20 cellular contexts compared by ENCODE assay signal in the genomic region with DNA sequence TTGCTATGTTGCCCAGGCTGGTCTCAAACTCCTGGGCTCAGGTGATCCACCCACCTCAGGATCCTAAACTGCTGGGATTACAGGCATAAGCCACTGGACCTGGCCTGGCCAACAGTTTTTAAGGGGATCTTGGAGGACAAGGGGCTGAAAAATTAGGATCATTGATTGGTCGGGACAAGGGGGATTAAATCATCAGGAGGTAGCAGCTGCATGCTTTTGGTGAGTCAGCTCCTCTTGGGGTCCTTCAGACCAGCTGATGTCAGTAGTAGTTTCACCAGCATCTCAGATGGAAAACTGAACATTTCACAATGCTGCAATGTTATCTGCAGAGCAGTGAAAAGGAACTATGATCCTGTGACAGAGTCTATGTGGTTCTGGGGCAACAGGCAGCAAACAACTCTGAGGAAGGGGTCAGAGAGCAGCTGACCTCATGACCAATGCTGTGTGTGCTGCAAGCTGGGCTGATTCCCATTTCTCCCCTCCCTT. TPM values are rescaled to one million over a fixed set of nuclear protein-coding genes. Genes with fewer than 3 reads are reported as not detected.
DNase-seq lines count a peak whose midpoint lies in the region; ATAC-seq and TF ChIP-seq lines count a peak whose summit lies in the region.
"Had no signal": no experiment of that assay in that cellular context is flagged by ENCODE, and none has a peak within 500 bp of the region (broad histone marks: within the 10 kb centered on the region; RNA-seq: fewer than 3 reads in every experiment).

No MANE protein-coding gene starts in this region.

- H3K4me2 ChIP-seq in mesenchymal stem cell (ENCODE audit: low read length, poor library complexity, severe bottlenecking) = no peak overlapping the region

- H3K79me1 ChIP-seq in mesenchymal stem cell (replicated peaks; ENCODE audit: low read length, poor library complexity, severe bottlenecking) = no peaks in the 10 kb centered on the region

- H3K27me3 ChIP-seq in right atrium auricular region = no peaks in the 10 kb centered on the region
- no peaks in the 10 kb centered on the region for H3K27me3 ChIP-seq in heart left ventricle
- peaks cover 5 to 28% of the 10 kb centered on the region in 2 experiments for H3K27me3 ChIP-seq in mesenchymal stem cell (ENCODE audit: control insufficient read depth in 1 of 2, insufficient read depth in 1 of 2, low read length in 2 of 2)
- H3K27me3 ChIP-seq: sigmoid colon, uterus had no signal

- ATAC-seq in Right ventricle myocardium superior (ENCODE audit: poor library complexity) = peak; percentile 47
- peak in 3 of 4 donors; percentile 15 to 52 (median 47) for ATAC-seq in heart left ventricle
- no peak for ATAC-seq in GM21786 (IDR thresholded peaks at IDR 0.05; ENCODE audit: unreplicated experiment)
- ATAC-seq in HG03521 (IDR thresholded peaks at IDR 0.05; ENCODE audit: unreplicated experiment) = no peak
- ATAC-seq in GM21723 (IDR thresholded peaks at IDR 0.05; ENCODE audit: unreplicated experiment) = no peak
- ATAC-seq: left colon, T-cell had no signal

- no peak for DNase-seq in Right ventricle myocardium superior
- no peak for DNase-seq in right atrium auricular region (ENCODE audit: low spot score)
- DNase-seq in heart left ventricle = peak in 1 of 5 donors; percentile 38
- no peak for DNase-seq in mesenchymal stem cell
- no peak for DNase-seq in EL
- DNase-seq: activated gamma-delta T cell treated with Interleukin-2 at 50 U/mL for 16 hours; effector CD4-positive, alpha-beta T cell; left colon; NCI-H1417 treated with DMSO at 0.1 percent for 48 hours; NCI-H526 treated with DMSO at 0.1 percent for 48 hours; sigmoid colon; T-cell; uterus had no signal

- H2BK15ac ChIP-seq in mesenchymal stem cell (ENCODE audit: low read depth, poor library complexity, severe bottlenecking) = no peak overlapping the region

- H2AFZ ChIP-seq in mesenchymal stem cell (ENCODE audit: low read depth, low read length) = no peak overlapping the region

- no peak overlapping the region for H3K4ac ChIP-seq in mesenchymal stem cell (ENCODE audit: low read depth in 1 of 2, low read length in 2 of 2)

- H3K23ac ChIP-seq in mesenchymal stem cell (ENCODE audit: low read length in 2 of 2) = peak overlapping the region in 1 of 2 experiments; percentile 50

- H3K27ac ChIP-seq in right atrium auricular region = peak overlapping the region in 1 of 2 donors; percentile 12
- peak overlapping the region in 5 of 12 donors; percentile 8 to 73 (median 12) for H3K27ac ChIP-seq in heart left ventricle
- no peak overlapping the region for H3K27ac ChIP-seq in mesenchymal stem cell (ENCODE audit: low read length, poor library complexity, severe bottlenecking)
- H3K27ac ChIP-seq: C4-2B, uterus had no signal

- WGBS in heart left ventricle, 4 donors = 45 to 85% (median 77%) methylated on average over 1 of the region's 1 CpG
- WGBS in mesenchymal stem cell = 50% methylated on average over 1 of the region's 1 CpG

- no peak for TF ChIP-seq CTCF in right atrium auricular region (IDR thresholded peaks at IDR 0.05)
- no peak for TF ChIP-seq CTCF in heart left ventricle (IDR thresholded peaks at IDR 0.05)

- no peak overlapping the region for H3K14ac ChIP-seq in mesenchymal stem cell (ENCODE audit: low read length in 2 of 2)

- H3K9me3 ChIP-seq in right atrium auricular region = no peaks in the 10 kb centered on the region
- H3K9me3 ChIP-seq in heart left ventricle = no peaks in the 10 kb centered on the region
- H3K9me3 ChIP-seq in mesenchymal stem cell (ENCODE audit: control insufficient read depth, low read length) = no peaks in the 10 kb centered on the region
- H3K9me3 ChIP-seq: sigmoid colon, uterus had no signal

- peaks cover 0 to 15% of the 10 kb centered on the region in 2 donors for H3K4me1 ChIP-seq in right atrium auricular region
- H3K4me1 ChIP-seq in heart left ventricle = peaks cover 0 to 48% (median 21%) of the 10 kb centered on the region in 12 donors
- no peaks in the 10 kb centered on the region for H3K4me1 ChIP-seq in mesenchymal stem cell (ENCODE audit: control insufficient read depth, insufficient read depth, low read depth, low read length)
- H3K4me1 ChIP-seq: uterus had no signal

- no peak overlapping the region for H2BK12ac ChIP-seq in mesenchymal stem cell (ENCODE audit: low read length in 2 of 2)

- TF ChIP-seq POLR2A in heart left ventricle (IDR thresholded peaks at IDR 0.05) = no peak

- H2BK120ac ChIP-seq in mesenchymal stem cell (ENCODE audit: low read depth, low read length) = no peak overlapping the region

- H4K91ac ChIP-seq in mesenchymal stem cell (ENCODE audit: low read length) = peak overlapping the region; percentile 15

- no peak overlapping the region for H4K8ac ChIP-seq in mesenchymal stem cell (ENCODE audit: low read length)

- H3K9ac ChIP-seq in mesenchymal stem cell (ENCODE audit: low read length) = no peak overlapping the region

- intact Hi-C loops in Right ventricle myocardium superior (cut with DNase I) = no loop called here
- intact Hi-C loops in heart left ventricle (cut with DNase I) = no loop called here

- H2BK5ac ChIP-seq in mesenchymal stem cell (ENCODE audit: low read depth, low read length, poor library complexity, severe bottlenecking) = no peak overlapping the region

- no peak overlapping the region for H2AK5ac ChIP-seq in mesenchymal stem cell (ENCODE audit: low read length, severe bottlenecking)

- no peak overlapping the region for H3K18ac ChIP-seq in mesenchymal stem cell (ENCODE audit: low read depth in 1 of 2, low read length in 2 of 2)

- H3K36me3 ChIP-seq in right atrium auricular region (no peaks in the 10 kb centered on the region), heart left ventricle (no peaks in the 10 kb centered on the region), mesenchymal stem cell (ENCODE audit: control insufficient read depth in 1 of 2, insufficient read depth in 2 of 2, low read depth in 1 of 2, low read length in 2 of 2) (no peaks in the 10 kb centered on the region)
- H3K36me3 ChIP-seq: sigmoid colon, uterus had no signal

- H3K4me3 ChIP-seq in right atrium auricular region (no peak overlapping the region), heart left ventricle (no peak overlapping the region), mesenchymal stem cell (ENCODE audit: insufficient read depth in 1 of 2, low read depth in 1 of 2, low read length in 2 of 2) (no peak overlapping the region)
- H3K4me3 ChIP-seq: sigmoid colon, uterus had no signal

RNA-seq across cellular contexts. Expression of a gene that starts 6.3 kb away (rescaled TPM):
- total RNA-seq in Right ventricle myocardium superior (not detected), right atrium auricular region (not detected), heart left ventricle (not detected)
- polyA plus RNA-seq in heart left ventricle = not detected
- polyA plus RNA-seq in mesenchymal stem cell (2013, experiment 1 of 2) = not detected
- polyA plus RNA-seq in mesenchymal stem cell (2013, experiment 2 of 2) = not detected
- total RNA-seq: G401, left colon, omental fat pad, sigmoid colon, T-cell, uterus had no signal
- polyA plus RNA-seq: esophagus, sigmoid colon had no signal

RNA-seq across cellular contexts. Expression of a gene that starts 19.9 kb away (rescaled TPM):
- total RNA-seq in Right ventricle myocardium superior (8.7 TPM), right atrium auricular region (10 to 100 TPM; 19.6 to 23.6 TPM), heart left ventricle (10 to 100 TPM in 8 of 9 donors, 1 to 10 TPM in 1; 9.3 to 16.3 (median 13.8) TPM)
- polyA plus RNA-seq in heart left ventricle = 10 to 100 TPM in 1 of 2 donors, 1 to 10 TPM in 1; 9.5 to 10.7 TPM
- 6.7 TPM for polyA plus RNA-seq in mesenchymal stem cell (2013, experiment 1 of 2)
- 6.5 TPM for polyA plus RNA-seq in mesenchymal stem cell (2013, experiment 2 of 2)

Comparison
In these comparisons a context has a peak if more than half of its experiments do, and no peak if none do; other contexts are left out.
1. ATAC-seq: peak in Right ventricle myocardium superior (single experiment) and heart left ventricle (3 of 4); none in GM21786 (single experiment), HG03521 (single experiment) and GM21723 (single experiment).